2 cellular contexts compared by ENCODE assay signal in the genomic region with DNA sequence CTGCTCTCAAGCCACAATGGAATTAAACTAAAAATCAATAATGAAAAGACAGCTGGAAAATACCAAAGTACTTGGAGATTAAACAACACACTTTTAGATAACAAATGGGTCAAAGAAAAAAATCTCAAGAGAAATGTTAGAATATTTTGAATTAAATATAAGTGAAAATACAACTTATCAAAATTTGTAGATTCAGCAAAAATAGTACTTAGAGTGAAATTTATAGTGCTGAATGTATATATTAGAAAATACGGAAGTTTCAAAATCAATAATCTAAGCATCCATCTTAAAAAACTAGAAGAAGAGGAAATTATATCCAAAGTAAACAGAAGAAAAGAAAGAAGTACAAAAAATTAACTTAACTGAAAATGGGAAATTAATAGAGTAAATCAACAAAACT.
TF ChIP-seq lines count a peak whose summit lies in the region.

No MANE protein-coding gene starts in this region.

TF ChIP-seq in HepG2, 621 proteins besides CTCF, POLR2A, EP300 and RAD21:
- TF ChIP-seq, protein P1, sequence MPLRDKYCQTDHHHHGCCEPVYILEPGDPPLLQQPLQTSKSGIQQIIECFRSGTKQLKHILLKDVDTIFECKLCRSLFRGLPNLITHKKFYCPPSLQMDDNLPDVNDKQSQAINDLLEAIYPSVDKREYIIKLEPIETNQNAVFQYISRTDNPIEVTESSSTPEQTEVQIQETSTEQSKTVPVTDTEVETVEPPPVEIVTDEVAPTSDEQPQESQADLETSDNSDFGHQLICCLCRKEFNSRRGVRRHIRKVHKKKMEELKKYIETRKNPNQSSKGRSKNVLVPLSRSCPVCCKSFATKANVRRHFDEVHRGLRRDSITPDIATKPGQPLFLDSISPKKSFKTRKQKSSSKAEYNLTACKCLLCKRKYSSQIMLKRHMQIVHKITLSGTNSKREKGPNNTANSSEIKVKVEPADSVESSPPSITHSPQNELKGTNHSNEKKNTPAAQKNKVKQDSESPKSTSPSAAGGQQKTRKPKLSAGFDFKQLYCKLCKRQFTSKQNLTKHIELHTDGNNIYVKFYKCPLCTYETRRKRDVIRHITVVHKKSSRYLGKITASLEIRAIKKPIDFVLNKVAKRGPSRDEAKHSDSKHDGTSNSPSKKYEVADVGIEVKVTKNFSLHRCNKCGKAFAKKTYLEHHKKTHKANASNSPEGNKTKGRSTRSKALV (CRISPR knock-in tag; IDR thresholded peaks at IDR 0.05) = no peak
- TF ChIP-seq, protein P2, sequence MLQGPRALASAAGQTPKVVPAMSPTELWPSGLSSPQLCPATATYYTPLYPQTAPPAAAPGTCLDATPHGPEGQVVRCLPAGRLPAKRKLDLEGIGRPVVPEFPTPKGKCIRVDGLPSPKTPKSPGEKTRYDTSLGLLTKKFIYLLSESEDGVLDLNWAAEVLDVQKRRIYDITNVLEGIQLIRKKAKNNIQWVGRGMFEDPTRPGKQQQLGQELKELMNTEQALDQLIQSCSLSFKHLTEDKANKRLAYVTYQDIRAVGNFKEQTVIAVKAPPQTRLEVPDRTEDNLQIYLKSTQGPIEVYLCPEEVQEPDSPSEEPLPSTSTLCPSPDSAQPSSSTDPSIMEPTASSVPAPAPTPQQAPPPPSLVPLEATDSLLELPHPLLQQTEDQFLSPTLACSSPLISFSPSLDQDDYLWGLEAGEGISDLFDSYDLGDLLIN (CRISPR knock-in tag; IDR thresholded peaks at IDR 0.05; ENCODE audit: borderline replicate concordance) = no peak
- TF ChIP-seq, protein P3, sequence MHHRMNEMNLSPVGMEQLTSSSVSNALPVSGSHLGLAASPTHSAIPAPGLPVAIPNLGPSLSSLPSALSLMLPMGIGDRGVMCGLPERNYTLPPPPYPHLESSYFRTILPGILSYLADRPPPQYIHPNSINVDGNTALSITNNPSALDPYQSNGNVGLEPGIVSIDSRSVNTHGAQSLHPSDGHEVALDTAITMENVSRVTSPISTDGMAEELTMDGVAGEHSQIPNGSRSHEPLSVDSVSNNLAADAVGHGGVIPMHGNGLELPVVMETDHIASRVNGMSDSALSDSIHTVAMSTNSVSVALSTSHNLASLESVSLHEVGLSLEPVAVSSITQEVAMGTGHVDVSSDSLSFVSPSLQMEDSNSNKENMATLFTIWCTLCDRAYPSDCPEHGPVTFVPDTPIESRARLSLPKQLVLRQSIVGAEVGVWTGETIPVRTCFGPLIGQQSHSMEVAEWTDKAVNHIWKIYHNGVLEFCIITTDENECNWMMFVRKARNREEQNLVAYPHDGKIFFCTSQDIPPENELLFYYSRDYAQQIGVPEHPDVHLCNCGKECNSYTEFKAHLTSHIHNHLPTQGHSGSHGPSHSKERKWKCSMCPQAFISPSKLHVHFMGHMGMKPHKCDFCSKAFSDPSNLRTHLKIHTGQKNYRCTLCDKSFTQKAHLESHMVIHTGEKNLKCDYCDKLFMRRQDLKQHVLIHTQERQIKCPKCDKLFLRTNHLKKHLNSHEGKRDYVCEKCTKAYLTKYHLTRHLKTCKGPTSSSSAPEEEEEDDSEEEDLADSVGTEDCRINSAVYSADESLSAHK (CRISPR knock-in tag; IDR thresholded peaks at IDR 0.05; ENCODE audit: borderline replicate concordance) = no peak
- peak; percentile 69 to 89 for TF ChIP-seq MAFK (conservative IDR thresholded peaks at IDR 0.05 in 1 of 2, IDR thresholded peaks at IDR 0.05 in 1 of 2; ENCODE audit: low read length in 2 of 2)
- peak; percentile 78 for TF ChIP-seq MAFF (IDR thresholded peaks at IDR 0.05; ENCODE audit: low read depth, low read length)
TF ChIP-seq in HepG2: peak in this region for 2.

TF ChIP-seq in K562, 482 proteins besides CTCF, POLR2A, EP300 and RAD21:
- TF ChIP-seq, protein P4, sequence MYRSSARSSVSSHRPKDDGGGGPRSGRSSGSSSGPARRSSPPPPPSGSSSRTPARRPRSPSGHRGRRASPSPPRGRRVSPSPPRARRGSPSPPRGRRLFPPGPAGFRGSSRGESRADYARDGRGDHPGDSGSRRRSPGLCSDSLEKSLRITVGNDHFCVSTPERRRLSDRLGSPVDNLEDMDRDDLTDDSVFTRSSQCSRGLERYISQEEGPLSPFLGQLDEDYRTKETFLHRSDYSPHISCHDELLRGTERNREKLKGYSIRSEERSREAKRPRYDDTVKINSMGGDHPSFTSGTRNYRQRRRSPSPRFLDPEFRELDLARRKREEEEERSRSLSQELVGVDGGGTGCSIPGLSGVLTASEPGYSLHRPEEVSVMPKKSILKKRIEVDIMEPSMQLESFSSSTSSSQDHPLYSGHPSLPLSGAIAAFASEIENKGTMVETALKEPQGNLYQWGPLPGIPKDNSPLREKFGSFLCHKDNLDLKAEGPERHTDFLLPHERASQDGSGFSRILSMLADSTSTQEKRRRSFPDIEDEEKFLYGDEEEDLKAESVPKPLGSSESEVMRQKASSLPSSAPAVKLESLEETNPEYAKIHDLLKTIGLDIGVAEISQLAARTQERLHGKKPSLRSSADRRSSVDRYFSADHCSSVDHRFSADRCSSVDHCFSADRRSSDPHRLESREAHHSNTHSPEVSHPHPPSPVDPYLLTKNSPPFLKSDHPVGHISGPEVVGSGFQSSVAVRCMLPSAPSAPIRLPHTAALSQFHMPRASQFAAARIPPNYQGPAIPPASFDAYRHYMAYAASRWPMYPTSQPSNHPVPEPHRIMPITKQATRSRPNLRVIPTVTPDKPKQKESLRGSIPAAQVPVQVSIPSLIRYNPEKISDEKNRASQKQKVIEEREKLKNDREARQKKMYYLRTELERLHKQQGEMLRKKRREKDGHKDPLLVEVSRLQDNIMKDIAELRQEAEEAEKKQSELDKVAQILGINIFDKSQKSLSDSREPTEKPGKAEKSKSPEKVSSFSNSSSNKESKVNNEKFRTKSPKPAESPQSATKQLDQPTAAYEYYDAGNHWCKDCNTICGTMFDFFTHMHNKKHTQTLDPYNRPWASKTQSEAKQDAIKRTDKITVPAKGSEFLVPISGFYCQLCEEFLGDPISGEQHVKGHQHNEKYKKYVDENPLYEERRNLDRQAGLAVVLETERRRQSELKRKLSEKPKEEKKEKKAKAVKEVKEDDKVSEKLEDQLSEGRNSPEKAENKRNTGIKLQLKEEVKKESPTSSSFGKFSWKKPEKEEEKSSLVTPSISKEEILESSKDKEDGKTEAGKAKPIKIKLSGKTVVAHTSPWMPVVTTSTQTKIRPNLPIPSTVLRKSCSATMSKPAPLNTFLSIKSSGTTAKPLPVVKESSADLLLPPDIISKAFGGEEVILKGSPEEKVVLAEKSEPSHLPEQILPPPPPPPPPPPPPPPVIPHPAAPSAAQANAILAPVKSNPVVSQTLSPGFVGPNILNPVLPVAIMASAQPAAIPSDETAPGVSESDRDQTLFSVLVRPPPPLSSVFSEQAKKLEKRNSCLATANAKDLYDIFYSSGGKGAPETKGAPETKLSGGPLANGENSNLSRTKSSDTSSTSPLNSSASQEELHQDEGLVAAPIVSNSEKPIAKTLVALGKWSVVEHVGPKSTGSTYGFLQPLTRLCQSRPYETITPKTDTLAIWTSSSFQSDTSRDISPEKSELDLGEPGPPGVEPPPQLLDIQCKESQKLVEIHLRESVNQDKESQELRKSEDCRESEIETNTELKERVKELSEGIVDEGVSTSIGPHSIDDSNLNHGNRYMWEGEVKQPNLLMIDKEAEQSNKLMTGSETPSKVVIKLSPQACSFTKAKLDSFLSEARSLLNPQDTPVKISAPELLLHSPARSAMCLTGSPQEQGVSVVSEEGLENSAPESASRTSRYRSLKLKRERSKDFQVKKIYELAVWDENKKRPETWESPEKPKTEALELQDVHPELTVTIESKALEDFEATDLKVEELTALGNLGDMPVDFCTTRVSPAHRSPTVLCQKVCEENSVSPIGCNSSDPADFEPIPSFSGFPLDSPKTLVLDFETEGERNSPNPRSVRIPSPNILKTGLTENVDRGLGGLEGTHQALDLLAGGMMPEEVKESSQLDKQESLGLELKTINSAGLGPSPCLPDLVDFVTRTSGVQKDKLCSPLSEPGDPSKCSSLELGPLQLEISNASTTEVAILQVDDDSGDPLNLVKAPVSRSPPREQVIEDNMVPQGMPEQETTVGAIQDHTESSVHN (IDR thresholded peaks at IDR 0.05; ENCODE audit: borderline replicate concordance in 1 of 2, low read depth in 1 of 2) = no peak
- TF ChIP-seq KLF13 (tag; IDR thresholded peaks at IDR 0.05; ENCODE audit: borderline replicate concordance, low read depth) (no peak), PREB (CRISPR knock-in tag; IDR thresholded peaks at IDR 0.05) (no peak), HEY1 (CRISPR knock-in tag; IDR thresholded peaks at IDR 0.05; ENCODE audit: borderline replicate concordance) (no peak), MAFK (IDR thresholded peaks at IDR 0.05; ENCODE audit: low read length) (peak; percentile 13; the same call in 1 of the 2 replicates), MAFG (tag; conservative IDR thresholded peaks at IDR 0.05) (peak; percentile 56), ZBTB43 (CRISPR knock-in tag; IDR thresholded peaks at IDR 0.05) (no peak), ZNF316 (IDR thresholded peaks at IDR 0.05) (peak; percentile 89), MAFF (IDR thresholded peaks at IDR 0.05; ENCODE audit: low read length) (peak; percentile 29; the same call in 1 of the 2 replicates), C11orf30 (IDR thresholded peaks at IDR 0.05; ENCODE audit: low read depth) (peak; percentile 68; the same call in 1 of the 2 replicates), ZNF232 (CRISPR knock-in tag; IDR thresholded peaks at IDR 0.05) (no peak), SIRT6 (IDR thresholded peaks at IDR 0.05; ENCODE audit: low read depth, low read length) (no peak), ZNF431 (CRISPR knock-in tag; IDR thresholded peaks at IDR 0.05) (no peak), NRF1 (conservative IDR thresholded peaks at IDR 0.05 in 1 of 2, IDR thresholded peaks at IDR 0.05 in 1 of 2) (no peak), ELK3 (CRISPR knock-in tag; IDR thresholded peaks at IDR 0.05) (no peak), XRCC3 (IDR thresholded peaks at IDR 0.05) (no peak)
- TF ChIP-seq, protein P5, sequence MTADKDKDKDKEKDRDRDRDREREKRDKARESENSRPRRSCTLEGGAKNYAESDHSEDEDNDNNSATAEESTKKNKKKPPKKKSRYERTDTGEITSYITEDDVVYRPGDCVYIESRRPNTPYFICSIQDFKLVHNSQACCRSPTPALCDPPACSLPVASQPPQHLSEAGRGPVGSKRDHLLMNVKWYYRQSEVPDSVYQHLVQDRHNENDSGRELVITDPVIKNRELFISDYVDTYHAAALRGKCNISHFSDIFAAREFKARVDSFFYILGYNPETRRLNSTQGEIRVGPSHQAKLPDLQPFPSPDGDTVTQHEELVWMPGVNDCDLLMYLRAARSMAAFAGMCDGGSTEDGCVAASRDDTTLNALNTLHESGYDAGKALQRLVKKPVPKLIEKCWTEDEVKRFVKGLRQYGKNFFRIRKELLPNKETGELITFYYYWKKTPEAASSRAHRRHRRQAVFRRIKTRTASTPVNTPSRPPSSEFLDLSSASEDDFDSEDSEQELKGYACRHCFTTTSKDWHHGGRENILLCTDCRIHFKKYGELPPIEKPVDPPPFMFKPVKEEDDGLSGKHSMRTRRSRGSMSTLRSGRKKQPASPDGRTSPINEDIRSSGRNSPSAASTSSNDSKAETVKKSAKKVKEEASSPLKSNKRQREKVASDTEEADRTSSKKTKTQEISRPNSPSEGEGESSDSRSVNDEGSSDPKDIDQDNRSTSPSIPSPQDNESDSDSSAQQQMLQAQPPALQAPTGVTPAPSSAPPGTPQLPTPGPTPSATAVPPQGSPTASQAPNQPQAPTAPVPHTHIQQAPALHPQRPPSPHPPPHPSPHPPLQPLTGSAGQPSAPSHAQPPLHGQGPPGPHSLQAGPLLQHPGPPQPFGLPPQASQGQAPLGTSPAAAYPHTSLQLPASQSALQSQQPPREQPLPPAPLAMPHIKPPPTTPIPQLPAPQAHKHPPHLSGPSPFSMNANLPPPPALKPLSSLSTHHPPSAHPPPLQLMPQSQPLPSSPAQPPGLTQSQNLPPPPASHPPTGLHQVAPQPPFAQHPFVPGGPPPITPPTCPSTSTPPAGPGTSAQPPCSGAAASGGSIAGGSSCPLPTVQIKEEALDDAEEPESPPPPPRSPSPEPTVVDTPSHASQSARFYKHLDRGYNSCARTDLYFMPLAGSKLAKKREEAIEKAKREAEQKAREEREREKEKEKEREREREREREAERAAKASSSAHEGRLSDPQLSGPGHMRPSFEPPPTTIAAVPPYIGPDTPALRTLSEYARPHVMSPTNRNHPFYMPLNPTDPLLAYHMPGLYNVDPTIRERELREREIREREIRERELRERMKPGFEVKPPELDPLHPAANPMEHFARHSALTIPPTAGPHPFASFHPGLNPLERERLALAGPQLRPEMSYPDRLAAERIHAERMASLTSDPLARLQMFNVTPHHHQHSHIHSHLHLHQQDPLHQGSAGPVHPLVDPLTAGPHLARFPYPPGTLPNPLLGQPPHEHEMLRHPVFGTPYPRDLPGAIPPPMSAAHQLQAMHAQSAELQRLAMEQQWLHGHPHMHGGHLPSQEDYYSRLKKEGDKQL (CRISPR knock-in tag; IDR thresholded peaks at IDR 0.05; ENCODE audit: borderline replicate concordance) = no peak
- TF ChIP-seq, protein P6, sequence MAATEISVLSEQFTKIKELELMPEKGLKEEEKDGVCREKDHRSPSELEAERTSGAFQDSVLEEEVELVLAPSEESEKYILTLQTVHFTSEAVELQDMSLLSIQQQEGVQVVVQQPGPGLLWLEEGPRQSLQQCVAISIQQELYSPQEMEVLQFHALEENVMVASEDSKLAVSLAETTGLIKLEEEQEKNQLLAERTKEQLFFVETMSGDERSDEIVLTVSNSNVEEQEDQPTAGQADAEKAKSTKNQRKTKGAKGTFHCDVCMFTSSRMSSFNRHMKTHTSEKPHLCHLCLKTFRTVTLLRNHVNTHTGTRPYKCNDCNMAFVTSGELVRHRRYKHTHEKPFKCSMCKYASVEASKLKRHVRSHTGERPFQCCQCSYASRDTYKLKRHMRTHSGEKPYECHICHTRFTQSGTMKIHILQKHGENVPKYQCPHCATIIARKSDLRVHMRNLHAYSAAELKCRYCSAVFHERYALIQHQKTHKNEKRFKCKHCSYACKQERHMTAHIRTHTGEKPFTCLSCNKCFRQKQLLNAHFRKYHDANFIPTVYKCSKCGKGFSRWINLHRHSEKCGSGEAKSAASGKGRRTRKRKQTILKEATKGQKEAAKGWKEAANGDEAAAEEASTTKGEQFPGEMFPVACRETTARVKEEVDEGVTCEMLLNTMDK (IDR thresholded peaks at IDR 0.05; ENCODE audit: borderline replicate concordance, insufficient read depth, low read depth, low read length, poor library complexity, severe bottlenecking) = no peak
